Comparison of ENCODE assay signal across 8 cellular contexts in the genomic region with DNA sequence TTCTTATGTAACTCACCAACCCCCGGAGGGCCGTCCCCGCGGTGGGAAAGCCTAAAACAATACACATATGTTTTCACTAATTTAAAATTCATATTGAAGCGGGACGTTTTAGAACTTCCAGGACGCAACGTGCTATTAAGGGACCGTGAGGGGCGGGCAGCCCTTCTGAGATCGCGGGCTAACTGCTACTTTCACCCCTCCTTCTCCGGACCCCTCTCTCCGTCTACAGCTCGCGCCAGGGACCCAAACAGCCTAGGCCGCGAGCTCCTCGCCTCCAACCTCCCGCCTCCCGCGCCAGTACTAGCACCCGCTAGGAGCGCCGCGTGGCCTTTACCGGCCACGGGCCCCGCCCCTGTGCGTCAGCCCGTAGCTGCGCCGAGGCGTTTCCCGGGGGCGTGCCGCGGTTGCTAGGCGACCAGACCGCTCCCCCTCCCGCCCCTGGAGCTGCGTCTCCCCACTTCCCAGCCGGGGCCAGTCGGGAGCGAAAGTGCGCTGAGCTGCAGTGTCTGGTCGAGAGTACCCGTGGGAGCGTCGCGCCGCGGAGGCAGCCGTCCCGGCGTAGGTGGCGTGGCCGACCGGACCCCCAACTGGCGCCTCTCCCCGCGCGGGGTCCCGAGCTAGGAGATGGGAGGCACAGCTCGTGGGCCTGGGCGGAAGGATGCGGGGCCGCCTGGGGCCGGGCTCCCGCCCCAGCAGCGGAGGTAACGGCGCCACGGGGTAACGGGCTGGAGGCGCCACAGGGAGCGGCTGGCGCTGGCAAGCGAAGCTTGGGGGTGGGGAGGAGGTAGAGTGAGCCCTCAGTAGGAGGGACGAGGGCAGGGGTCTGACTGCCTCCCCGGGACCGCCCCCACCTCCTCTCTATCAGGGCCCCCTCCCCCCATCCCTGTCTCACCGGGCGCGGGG.
A peak's percentile ranks its signal among the peaks of the same experiment; 100 is the strongest.
DNase-seq lines count a peak whose midpoint lies in the region; ATAC-seq and TF ChIP-seq lines count a peak whose summit lies in the region.

A gene (plus strand): TSS at position 457 of the 903 bp plus-strand sequence. CDS start 168 bp downstream, at position 625.

- DNase-seq in AG10803 (ENCODE audit: low read depth) = peak; percentile 92
- peak; percentile 96 for DNase-seq in NCI-H345 (lab: John Stamatoyannopoulos, UW)
- peak; percentile 73 for DNase-seq in activated CD4-positive, CD25-positive, alpha-beta regulatory T cell treated with anti-CD3 and anti-CD28 coated beads, Interleukin-2, amount 50 U/mL, for 16 hours (ENCODE audit: low read depth, low spot score)
- DNase-seq in central memory CD4-positive, alpha-beta T cell = peak; percentile 87
- DNase-seq in iris pigment epithelial cell (ENCODE audit: low read depth) = peak; percentile 95
- DNase-seq in stimulated activated CD4-positive, alpha-beta T cell treated with anti-CD3 and anti-CD28 coated beads, Interleukin-12 subunit alpha, Interleukin-12 subunit beta, amount 100 ng/mL, for 24 hours (ENCODE audit: low read depth in 2 of 2) = peak; percentile 82 to 93

- H3K4me3 ChIP-seq in AG10803 (ENCODE audit: low read length) = peak within 1 kb of the TSS; percentile 79

- ATAC-seq in GM19023 (IDR thresholded peaks at IDR 0.05; ENCODE audit: unreplicated experiment) (peak; percentile 93), HG03196 (IDR thresholded peaks at IDR 0.05; ENCODE audit: unreplicated experiment) (peak; percentile 92)

- peak; percentile 8; the same call in 1 of the 2 replicates for TF ChIP-seq CTCF in AG10803 (conservative IDR thresholded peaks at IDR 0.05; ENCODE audit: low read length)

Comparison
In these comparisons a context has a peak if more than half of its experiments do, and no peak if none do; other contexts are left out.
1. Peak in every context shown above with its lines: DNase-seq, ATAC-seq and H3K4me3 ChIP-seq.